In the genomic region with DNA sequence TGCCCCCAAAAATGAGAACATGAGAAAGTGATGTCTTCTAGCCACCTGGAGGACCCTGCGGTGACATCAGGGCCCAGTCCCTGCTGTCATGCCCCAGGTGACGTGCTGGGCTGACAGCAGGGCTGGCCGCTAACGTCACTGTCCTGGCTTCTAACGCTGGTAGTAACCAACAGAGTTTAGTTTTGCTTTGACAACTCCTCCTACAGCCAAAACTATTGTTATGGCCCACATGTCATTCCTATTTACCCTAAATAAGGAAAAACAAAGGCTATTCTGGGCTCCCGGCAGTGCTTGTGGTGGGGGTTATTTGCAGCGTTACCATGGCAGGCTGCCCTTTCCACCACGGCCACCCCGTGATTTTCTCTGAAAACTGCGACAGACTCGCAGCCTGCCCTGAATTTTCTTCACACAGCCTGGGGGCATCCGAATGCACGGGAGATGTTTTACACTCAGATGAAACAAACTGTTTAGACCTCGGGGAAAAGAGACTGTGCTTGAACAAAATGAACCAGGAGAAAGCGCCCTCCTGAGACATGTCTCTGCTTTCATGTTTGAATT, we compare ENCODE assay signal across 8 cellular contexts.
A peak's percentile ranks its signal among the peaks of the same experiment; 100 is the strongest.
DNase-seq lines count a peak whose midpoint lies in the region; ATAC-seq, FAIRE-seq and TF ChIP-seq lines count a peak whose summit lies in the region.

No MANE protein-coding gene starts in this region.

- FAIRE-seq in pancreas (lab: Jason Lieb, UNC): no peak

- no peaks in the 10 kb centered on the region for H3K36me3 ChIP-seq in pancreas

- peak; percentile 33 for ATAC-seq in HG02798 (IDR thresholded peaks at IDR 0.05; ENCODE audit: poor library complexity, unreplicated experiment)
- peak; percentile 59 to 77 (median 70) for ATAC-seq in pancreas

- no peak overlapping the region for H3K27ac ChIP-seq in pancreas

- H3K4me3 ChIP-seq in WI38 (ENCODE audit: low read depth, low read length) (peak overlapping the region; percentile 36), foreskin fibroblast (ENCODE audit: low read depth in 1 of 2, low read length in 2 of 2) (peak overlapping the region; percentile 10 to 49), pancreas (peak overlapping the region in 2 of 4 donors; percentile 20 to 36)

- intact Hi-C loops in pancreas (cut with DNase I): no loop called here

- no peaks in the 10 kb centered on the region for H3K9me3 ChIP-seq in pancreas

- no peaks in the 10 kb centered on the region for H3K27me3 ChIP-seq in pancreas

- DNase-seq in GM10266 (ENCODE audit: extremely low spot score) (peak; percentile 73), foreskin fibroblast (peak in 1 of 2 donors; percentile 1), pancreas (no peak), NCI-H446 treated with DMSO at 0.1 percent for 48 hours (lab: John Stamatoyannopoulos, UW) (no peak), GF-D8 (lab: John Stamatoyannopoulos, UW) (no peak), NCI-H2171 treated with DMSO at 0.1 percent for 48 hours (lab: John Stamatoyannopoulos, UW) (no peak)

- TF ChIP-seq CTCF in GM10266 (IDR thresholded peaks at IDR 0.05; ENCODE audit: control insufficient read depth, insufficient read depth, low read depth, missing control alignments) (no peak), WI38 (IDR thresholded peaks at IDR 0.05; ENCODE audit: low read depth, low read length) (no peak), foreskin fibroblast (IDR thresholded peaks at IDR 0.05; ENCODE audit: low read depth, low read length) (no peak), pancreas (IDR thresholded peaks at IDR 0.05) (no peak)

- no peaks in the 10 kb centered on the region for H3K4me1 ChIP-seq in pancreas

- 12 to 13% methylated on average over 15 of the region's 15 CpGs for WGBS in pancreas, 2 donors
